9 cellular contexts compared by ENCODE assay signal in the genomic region with DNA sequence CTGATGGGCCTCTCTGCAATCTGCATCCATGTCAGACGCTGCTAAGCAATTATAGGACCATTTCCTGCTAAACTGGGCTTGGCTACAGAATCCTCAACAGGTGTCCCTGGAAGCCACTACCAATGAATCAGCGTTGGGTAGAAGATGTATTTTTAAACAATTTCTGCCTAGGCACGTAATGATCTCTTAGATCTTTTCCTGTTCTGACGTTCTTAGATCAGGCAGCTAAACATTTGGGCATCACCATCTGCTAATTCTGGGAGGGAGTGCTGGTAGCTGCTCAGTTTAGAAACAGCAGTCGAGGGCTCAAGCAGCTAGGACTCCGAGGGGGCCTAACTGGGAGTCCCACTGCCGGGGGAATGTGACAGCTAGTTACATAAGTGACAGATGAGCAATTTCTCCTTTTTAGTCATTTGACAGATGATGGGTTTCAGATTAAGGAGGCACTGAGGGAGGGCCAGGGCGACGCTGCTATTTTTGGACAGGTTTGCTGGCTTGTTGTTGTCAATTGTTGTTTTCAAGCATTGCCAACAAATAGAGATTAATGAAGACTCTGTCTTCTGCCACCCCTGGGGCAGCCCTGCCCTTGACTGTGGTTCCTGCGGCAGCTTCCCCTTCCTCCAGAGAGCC.
DNase-seq lines count a peak whose midpoint lies in the region; ATAC-seq and TF ChIP-seq lines count a peak whose summit lies in the region.
"Had no signal": no experiment of that assay in that cellular context is flagged by ENCODE, and none has a peak within 500 bp of the region (broad histone marks: within the 10 kb centered on the region; RNA-seq: fewer than 3 reads in every experiment).

No MANE protein-coding gene starts in this region.

- DNase-seq in left cardiac atrium (no peak), SW480 (ENCODE audit: low spot score) (no peak), hepatic stellate cell (ENCODE audit: low spot score) (no peak), NCI-H2107 (lab: John Stamatoyannopoulos, UW) (no peak)
- no peak for DNase-seq in effector CD4-positive, alpha-beta T cell
- DNase-seq: NCI-H345 had no signal

- intact Hi-C loops in left cardiac atrium (cut with DNase I), result loop anchor here in 1 of 2 donors (5.0 kb wide), 1 partner anchor 120 kb away; no protein-coding TSS in a partner anchor

- peak; percentile 78 for ATAC-seq in GM18505 (IDR thresholded peaks at IDR 0.05; ENCODE audit: unreplicated experiment)
- ATAC-seq in GM21619 (IDR thresholded peaks at IDR 0.05; ENCODE audit: unreplicated experiment), result peak; percentile 82
- peak; percentile 69 for ATAC-seq in HG03460 (IDR thresholded peaks at IDR 0.05; ENCODE audit: unreplicated experiment)
- peak; percentile 38 to 51 for ATAC-seq in left cardiac atrium

- no peak for TF ChIP-seq POLR2A in GM18505 (IDR thresholded peaks at IDR 0.05; ENCODE audit: borderline replicate concordance, extremely low read depth, insufficient read depth, insufficient read length)
